In genomic region chr13:113332615-113333014, GRCh38 we compare ENCODE assay signal across 18 cellular contexts. TPM values are rescaled to one million over a fixed set of nuclear protein-coding genes. Genes with fewer than 3 reads are reported as not detected.
DNase-seq lines count a peak whose midpoint lies in the region; ATAC-seq, FAIRE-seq and TF ChIP-seq lines count a peak whose summit lies in the region.
"Had no signal": no experiment of that assay in that cellular context is flagged by ENCODE, and none has a peak within 500 bp of the region (broad histone marks: within the 10 kb centered on the region; RNA-seq: fewer than 3 reads in every experiment).

No MANE protein-coding gene starts in this region.

- no peak overlapping the region for H2BK12ac ChIP-seq in H1 (ENCODE audit: low read depth, low read length)

- H3K36me3 ChIP-seq in H1 (ENCODE audit: control insufficient read depth in 2 of 4, insufficient read depth in 4 of 4, low read length in 3 of 4) (peaks cover 0 to 14% (median under 1%) of the 10 kb centered on the region in 4 experiments; a peak in 3 of 8 replicates), OCI-LY7 (ENCODE audit: insufficient read depth, low read length) (no peaks in the 10 kb centered on the region)
- H3K36me3 ChIP-seq: HAP-1 had no signal

- H3K79me2 ChIP-seq in H1 (ENCODE audit: control insufficient read depth in 1 of 2, insufficient read depth in 2 of 2, low read length in 2 of 2) (no peaks in the 10 kb centered on the region), OCI-LY7 (ENCODE audit: insufficient read depth, low read depth, low read length) (no peaks in the 10 kb centered on the region)

- H4K5ac ChIP-seq in H1 (ENCODE audit: insufficient read length, low read depth, low read length) = no peak overlapping the region

- H2BK20ac ChIP-seq in H1 (ENCODE audit: low read length) = no peak overlapping the region

- no peak overlapping the region for H3K4me3 Mint-ChIP-seq in type B pancreatic cell
- H3K4me3 Mint-ChIP-seq in mesothelial cell of epicardium = no peak overlapping the region
- H3K4me3 Mint-ChIP-seq: CD4-positive, CD25-positive, alpha-beta regulatory T cell; HFFc6 had no signal

- no peak for TF ChIP-seq CTCF in H1 (IDR thresholded peaks at IDR 0.05; ENCODE audit: control extremely low read depth in 1 of 3, insufficient read depth in 1 of 3, low read depth in 1 of 3, low read length in 3 of 3)
- no peak for TF ChIP-seq CTCF in type B pancreatic cell (conservative IDR thresholded peaks at IDR 0.05)
- TF ChIP-seq CTCF in OCI-LY7 (conservative IDR thresholded peaks at IDR 0.05; ENCODE audit: low read length) = no peak
- no peak for TF ChIP-seq CTCF in mesothelial cell of epicardium (IDR thresholded peaks at IDR 0.05; ENCODE audit: unreplicated experiment)

- BruUV-seq in OCI-LY7 (replicated peaks; lab: Mats Ljungman, UMichigan) = no TSS peak

- H3K27ac ChIP-seq in H1 (ENCODE audit: low read depth, low read length) (no peak overlapping the region), OCI-LY7 (ENCODE audit: low read depth, low read length, poor library complexity, severe bottlenecking) (no peak overlapping the region)
- H3K27ac ChIP-seq: GM23248 had no signal

- H3K4ac ChIP-seq in H1 (replicated peaks; ENCODE audit: insufficient read length, low read depth, low read length) = no peak overlapping the region

- H3K9ac ChIP-seq in H1 (replicated peaks in 1 of 4; ENCODE audit: extremely low read depth in 1 of 4, low read depth in 3 of 4, low read length in 3 of 4) = no peak overlapping the region
- H3K9ac ChIP-seq: GM23248 had no signal

- H3K27me3 Mint-ChIP-seq in type B pancreatic cell (no peaks in the 10 kb centered on the region), mesothelial cell of epicardium (ENCODE audit: low read depth) (no peaks in the 10 kb centered on the region)

- no peak for TF ChIP-seq RAD21 in H1 (IDR thresholded peaks at IDR 0.05 in 1 of 2, conservative IDR thresholded peaks at IDR 0.05 in 1 of 2; ENCODE audit: low read depth in 2 of 2, low read length in 2 of 2)

- no peak overlapping the region for H3K56ac ChIP-seq in H1 (replicated peaks; ENCODE audit: insufficient read length, low read depth, low read length)

- TF ChIP-seq EP300 in H1 (IDR thresholded peaks at IDR 0.05; ENCODE audit: borderline replicate concordance in 1 of 2, low read depth in 2 of 2, low read length in 2 of 2) = no peak

- no peak overlapping the region for H2BK15ac ChIP-seq in H1 (ENCODE audit: low read length)

- H3K36me3 Mint-ChIP-seq in type B pancreatic cell (peaks cover 4% of the 10 kb centered on the region), mesothelial cell of epicardium (peaks cover 3% of the 10 kb centered on the region)
- H3K36me3 Mint-ChIP-seq: CD4-positive, CD25-positive, alpha-beta regulatory T cell had no signal

- no peaks in the 10 kb centered on the region for H3K9me2 ChIP-seq in OCI-LY7 (ENCODE audit: insufficient read depth, low read length)

- peak overlapping the region; percentile 88; the same call in 1 of the 2 replicates for H2BK5ac ChIP-seq in H1 (ENCODE audit: low read depth, low read length)

- intact Hi-C loops in Right ventricle myocardium superior (cut with DNase I) = no loop called here
- intact Hi-C loops in left ventricle myocardium superior (cut with micrococcal nuclease) = no loop called here
- intact Hi-C loops in left colon (cut with DNase I, micrococcal nuclease) = no loop called here
- intact Hi-C loops in OCI-LY7 (cut with micrococcal nuclease; ENCODE audit: unreplicated experiment) = no loop called here

- POLR2A ChIA-PET in H1 (lab: Charles Lee; ENCODE audit: partially characterized antibody) = interaction anchor here (0.8 to 2.8 kb wide), 12 partner anchors 9 to 70 kb away, joined by 3 to 14 read pairs (median 3); partner anchors contain the start of genes GRTP1 and LAMP1
- POLR2A ChIA-PET in OCI-LY7 (lab: Charles Lee) = no interaction called here

- H2AFZ ChIP-seq in H1 (ENCODE audit: low read length) (no peak overlapping the region), OCI-LY7 (ENCODE audit: low read length) (no peak overlapping the region)
- H2AFZ ChIP-seq: GM23248 had no signal

- H3K4me3 ChIP-seq in H1 (ENCODE audit: extremely low read depth in 1 of 4, insufficient read depth in 2 of 4, low read depth in 3 of 4, low read length in 4 of 4) (no peak overlapping the region), OCI-LY7 (ENCODE audit: low read depth, low read length, poor library complexity, severe bottlenecking) (no peak overlapping the region)
- H3K4me3 ChIP-seq: GM12878, GM23248, HAP-1 had no signal

- CTCF ChIA-PET in H1 (lab: Charles Lee; ENCODE audit: partially characterized antibody) (interaction anchor here (2.6 kb wide), 1 partner anchor 59 kb away, joined by 8 read pairs; no protein-coding TSS in a partner anchor), OCI-LY7 (lab: Charles Lee; ENCODE audit: unreplicated experiment) (no interaction called here)

- no peak overlapping the region for H3K4me2 ChIP-seq in H1 (ENCODE audit: insufficient read depth in 1 of 2, low read depth in 2 of 2, low read length in 2 of 2)
- H3K4me2 ChIP-seq in OCI-LY7 (ENCODE audit: low read length) = no peak overlapping the region

- H3K27ac Mint-ChIP-seq in type B pancreatic cell (peak overlapping the region; percentile 44), mesothelial cell of epicardium (no peak overlapping the region)
- H3K27ac Mint-ChIP-seq: CD4-positive, CD25-positive, alpha-beta regulatory T cell; HFFc6 had no signal

- no peak overlapping the region for H2BK120ac ChIP-seq in H1 (replicated peaks; ENCODE audit: low read depth, low read length)

- H3K23ac ChIP-seq in H1 (ENCODE audit: insufficient read length) = no peak overlapping the region

- H3K9me3 Mint-ChIP-seq in type B pancreatic cell = no peaks in the 10 kb centered on the region
- no peaks in the 10 kb centered on the region for H3K9me3 Mint-ChIP-seq in mesothelial cell of epicardium
- H3K9me3 Mint-ChIP-seq: CD4-positive, CD25-positive, alpha-beta regulatory T cell had no signal

- no peak overlapping the region for H4K8ac ChIP-seq in H1 (ENCODE audit: extremely low read depth, insufficient read depth, low read length)

- no peak overlapping the region for H4K91ac ChIP-seq in H1 (replicated peaks; ENCODE audit: insufficient read length, low read length)

- H3K27me3 ChIP-seq in H1 (replicated peaks in 1 of 4; ENCODE audit: control insufficient read depth in 3 of 4, extremely low read depth in 1 of 4, insufficient read depth in 3 of 4, low read length in 3 of 4) = no peaks in the 10 kb centered on the region

- H3K18ac ChIP-seq in H1 (ENCODE audit: extremely low read depth, low read length) = no peak overlapping the region

- H4K20me1 ChIP-seq in H1 (replicated peaks in 1 of 2; ENCODE audit: control insufficient read depth in 1 of 2, insufficient read depth in 2 of 2, low read length in 2 of 2) (peaks cover 0 to 8% of the 10 kb centered on the region in 2 experiments), OCI-LY7 (ENCODE audit: insufficient read depth, low read length) (no peaks in the 10 kb centered on the region)

- no peak overlapping the region for H2AK5ac ChIP-seq in H1 (ENCODE audit: low read depth, low read length)

- 96% methylated on average over 12 of the region's 12 CpGs; no CpG with 5 or more reads in 1 of the 2 experiments for WGBS in H1 (ENCODE audit: extremely low coverage in 1 of 2, insufficient coverage in 1 of 2, insufficient read length in 1 of 2, insufficient replicate concordance in 2 of 2, low coverage in 1 of 2, low lambda C conversion rate in 2 of 2, missing lambda C conversion rate in 1 of 2), 2 experiments

- DNase-seq in Right ventricle myocardium superior (peak; percentile 24), left ventricle myocardium superior (no peak), H1 (ENCODE audit: low read depth in 1 of 2, low spot score in 2 of 2) (no peak), left colon (no peak), type B pancreatic cell (ENCODE audit: extremely low spot score, unreplicated experiment) (no peak), SHP77 treated with DMSO at 0.1 percent for 48 hours (lab: John Stamatoyannopoulos, UW) (no peak), OCI-LY7 (ENCODE audit: low spot score) (no peak), mesothelial cell of epicardium (ENCODE audit: low spot score in 2 of 2, unreplicated experiment in 2 of 2) (no peak)
- DNase-seq: Calu3; CD4-positive, CD25-positive, alpha-beta regulatory T cell; DMS 273 treated with DMSO at 0.1 percent for 48 hours; DMS79; GM23248; HFFc6 had no signal

- no peak for TF ChIP-seq POLR2A in H1 (IDR thresholded peaks at IDR 0.05; ENCODE audit: control extremely low read depth in 1 of 2, low read depth in 2 of 2, low read length in 2 of 2)

- H3K9me3 ChIP-seq in H1 (ENCODE audit: insufficient read depth in 2 of 2, low read depth in 1 of 2, low read length in 1 of 2) (no peaks in the 10 kb centered on the region), OCI-LY7 (ENCODE audit: low read length) (no peaks in the 10 kb centered on the region)
- H3K9me3 ChIP-seq: HAP-1 had no signal

- peaks cover 0 to 5% (median 0%) of the 10 kb centered on the region in 4 experiments; a peak in 3 of 7 replicates for H3K4me1 ChIP-seq in H1 (replicated peaks in 1 of 4; ENCODE audit: control insufficient read depth in 3 of 4, insufficient read depth in 4 of 4, low read length in 3 of 4)
- no peaks in the 10 kb centered on the region for H3K4me1 ChIP-seq in OCI-LY7 (ENCODE audit: insufficient read depth, low read length, poor library complexity, severe bottlenecking)
- H3K4me1 ChIP-seq: HAP-1 had no signal

- H3K4me1 Mint-ChIP-seq in type B pancreatic cell (ENCODE audit: unreplicated experiment) (peaks cover 5% of the 10 kb centered on the region), mesothelial cell of epicardium (peaks cover 5% of the 10 kb centered on the region)
- H3K4me1 Mint-ChIP-seq: CD4-positive, CD25-positive, alpha-beta regulatory T cell had no signal

- H3K14ac ChIP-seq in H1 (ENCODE audit: insufficient read length) = no peak overlapping the region

- no peaks in the 10 kb centered on the region; the same call in none of the 2 replicates for H3K79me1 ChIP-seq in H1 (ENCODE audit: low read depth, low read length)

- FAIRE-seq in H1 (lab: Jason Lieb, UNC) = no peak
- FAIRE-seq: GM12878, GM18507, HepG2 had no signal

- peaks cover 3% of the 10 kb centered on the region; the same call in 1 of the 2 replicates for H3K23me2 ChIP-seq in H1 (ENCODE audit: low read depth, low read length)

- ATAC-seq in Right ventricle myocardium superior (ENCODE audit: poor library complexity) (no peak), left ventricle myocardium superior (no peak), left colon (peak; percentile 11)
- ATAC-seq: GM12878, HepG2 had no signal

RNA-seq across cellular contexts. Expression of gene GRTP1, which starts 31.3 kb away (rescaled TPM):
- total RNA-seq in Right ventricle myocardium superior = 1.1 TPM
- total RNA-seq in left ventricle myocardium superior = 0.94 TPM
- total RNA-seq in H1 (2021; fragmentation: NEBNext Ultra II Directional; extraction: Animal tissue kit (Norgen Biotek cat#: 25700)) = 52.0 and 54.3 TPM in 2 replicates
- polyA plus RNA-seq in H1 (2011; rRNA removed) = 34.7 and 47.5 TPM in 2 replicates
- 42.5 TPM for polyA plus RNA-seq in H1 (2011; cell fraction: cytosol; rRNA removed)
- polyA plus RNA-seq in H1 (2011; cell fraction: nucleus; rRNA removed) = 44.3 TPM
- polyA plus RNA-seq in H1 (2012, experiment 1 of 2) = 42.4 to 45.7 TPM (median 42.7 TPM) in 4 replicates
- polyA plus RNA-seq in H1 (2012, experiment 2 of 2) = 43.5 TPM
- 29.8 TPM for polyA plus RNA-seq in H1 (2013, experiment 1 of 2)
- 25.9 TPM for polyA plus RNA-seq in H1 (2013, experiment 2 of 2)
- 15.8 and 16.3 TPM in 2 replicates for polyA minus RNA-seq in H1 (2011; rRNA and poly(A)+ RNA removed)
- polyA minus RNA-seq in H1 (2011; cell fraction: cytosol; rRNA and poly(A)+ RNA removed) = 33.6 TPM
- polyA minus RNA-seq in H1 (2011; cell fraction: nucleus; rRNA and poly(A)+ RNA removed) = 39.4 TPM
- total RNA-seq in left colon = 10 to 100 TPM; 59.4 to 61.6 TPM
- total RNA-seq in type B pancreatic cell (ENCODE audit: low replicate concordance) = 19.0 and 22.4 TPM in 2 replicates
- total RNA-seq in OCI-LY7 (2014; rRNA removed; shearing (Covaris generic)) = 1.0 TPM in 2 replicates
- 0.89 and 1.1 TPM in 2 replicates for total RNA-seq in OCI-LY7 (2022)
- total RNA-seq in mesothelial cell of epicardium = 13.6 to 14.7 TPM (median 13.7 TPM) in 3 replicates
- total RNA-seq: CD4-positive, CD25-positive, alpha-beta regulatory T cell; GM23248 had no signal

RNA-seq across cellular contexts. Expression of gene LAMP1, which starts 35.6 kb away (rescaled TPM):
- total RNA-seq in Right ventricle myocardium superior = 89.6 TPM
- 98.6 TPM for total RNA-seq in left ventricle myocardium superior
- total RNA-seq in H1 (2021; fragmentation: NEBNext Ultra II Directional; extraction: Animal tissue kit (Norgen Biotek cat#: 25700)) = 140 and 146 TPM in 2 replicates
- polyA plus RNA-seq in H1 (2011; rRNA removed) = 97.6 and 99.5 TPM in 2 replicates
- 73.9 TPM for polyA plus RNA-seq in H1 (2011; cell fraction: cytosol; rRNA removed)
- 105 TPM for polyA plus RNA-seq in H1 (2011; cell fraction: nucleus; rRNA removed)
- 153 to 170 TPM (median 160 TPM) in 4 replicates for polyA plus RNA-seq in H1 (2012, experiment 1 of 2)
- polyA plus RNA-seq in H1 (2012, experiment 2 of 2) = 111 TPM
- polyA plus RNA-seq in H1 (2013, experiment 1 of 2) = 196 TPM
- polyA plus RNA-seq in H1 (2013, experiment 2 of 2) = 198 TPM
- 68.6 and 75.6 TPM in 2 replicates for polyA minus RNA-seq in H1 (2011; rRNA and poly(A)+ RNA removed)
- polyA minus RNA-seq in H1 (2011; cell fraction: cytosol; rRNA and poly(A)+ RNA removed) = 80.5 TPM
- 36.3 TPM for polyA minus RNA-seq in H1 (2011; cell fraction: nucleus; rRNA and poly(A)+ RNA removed)
- total RNA-seq in left colon = 100 to 1,000 TPM; 203 to 216 TPM
- 152 and 312 TPM in 2 replicates for total RNA-seq in type B pancreatic cell (ENCODE audit: low replicate concordance)
- 9.3 and 12.2 TPM in 2 replicates for total RNA-seq in OCI-LY7 (2014; rRNA removed; shearing (Covaris generic))
- 22.4 and 24.6 TPM in 2 replicates for total RNA-seq in OCI-LY7 (2022)
- total RNA-seq in mesothelial cell of epicardium = 109 to 116 TPM (median 116 TPM) in 3 replicates
